ENCODE assay signal across 16 cellular contexts in genomic region chr16:27445502-27446175, GRCh38. TPM values are rescaled to one million over a fixed set of nuclear protein-coding genes. Genes with fewer than 3 reads are reported as not detected.
DNase-seq lines count a peak whose midpoint lies in the region; ATAC-seq, FAIRE-seq and TF ChIP-seq lines count a peak whose summit lies in the region.
"Had no signal": no experiment of that assay in that cellular context is flagged by ENCODE, and none has a peak within 500 bp of the region (broad histone marks: within the 10 kb centered on the region; RNA-seq: fewer than 3 reads in every experiment).

No MANE protein-coding gene starts in this region.

- H3K36me3 ChIP-seq in GM12878 (ENCODE audit: control insufficient read depth in 2 of 2, insufficient read depth in 2 of 2, low read length in 1 of 2), result peaks cover 64 to 69% of the 10 kb centered on the region in 2 experiments
- H3K36me3 ChIP-seq in osteoblast (ENCODE audit: insufficient read depth, low read length), result no peaks in the 10 kb centered on the region

- no peaks in the 10 kb centered on the region; the same call in 1 of the 3 replicates for H3K9me3 ChIP-seq in GM12878 (replicated peaks; ENCODE audit: control insufficient read depth, insufficient read depth, low read length)
- H3K9me3 ChIP-seq in osteoblast (ENCODE audit: low read depth, low read length), result no peaks in the 10 kb centered on the region
- H3K9me3 ChIP-seq: testis had no signal

- no peak for DNase-seq in activated CD8-positive, alpha-beta memory T cell treated with anti-CD3 and anti-CD28 coated beads, Interleukin-2, amount 10 ng/mL, durations not matched to agents 7 days and 5 days
- DNase-seq in activated CD8-positive, alpha-beta memory T cell treated with anti-CD3 and anti-CD28 coated beads, Interleukin-2, amount 50 U/mL, for 48 hours, result no peak
- no peak for DNase-seq in HFFc6
- DNase-seq in GM12878 (ENCODE audit: low read depth, low spot score), result no peak
- DNase-seq in osteoblast (ENCODE audit: insufficient read length, low spot score, missing footprints), result peak; percentile 47
- DNase-seq in hippocampal formation (lab: John Stamatoyannopoulos, UW), result no peak
- DNase-seq in Ammon's horn (ENCODE audit: low spot score), result no peak
- DNase-seq: activated CD4-positive, alpha-beta T cell treated with anti-CD3 and anti-CD28 coated beads, Interleukin-2, amount 50 U/mL, for 4 hours; anterior cingulate cortex; mesendoderm; NCI-H1417 treated with DMSO at 0.1 percent for 48 hours; NCI-H524; occipital lobe; testis had no signal

- H3K4me2 ChIP-seq in GM12878 (ENCODE audit: control insufficient read depth, insufficient read depth), result no peak overlapping the region
- no peak overlapping the region for H3K4me2 ChIP-seq in osteoblast (ENCODE audit: insufficient read depth, low read length)

- H3K27me3 ChIP-seq in GM12878 (replicated peaks in 1 of 2; ENCODE audit: control insufficient read depth in 2 of 2, insufficient read depth in 2 of 2, low read length in 1 of 2), result no peaks in the 10 kb centered on the region
- H3K27me3 ChIP-seq in osteoblast (ENCODE audit: insufficient read depth, low read length), result no peaks in the 10 kb centered on the region
- H3K27me3 ChIP-seq: testis had no signal

- SMC1A ChIA-PET in GM12878 (lab: Charles Lee; ENCODE audit: uncharacterized antibody, unreplicated experiment), result interaction anchor here (1.3 to 2.5 kb wide), 3 partner anchors 12 to 80 kb away, joined by 3 to 11 read pairs (median 3); no protein-coding TSS in a partner anchor

- CTCF ChIA-PET in activated CD8-positive, alpha-beta memory T cell treated with anti-CD3 and anti-CD28 coated beads, Interleukin-2, amount 10 ng/mL, durations not matched to agents 7 days and 5 days (lab: Charles Lee), result interaction anchor here (0.6 to 2.5 kb wide), 4 partner anchors 24 to 191 kb away, joined by 3 to 8 read pairs (median 4); no protein-coding TSS in a partner anchor
- CTCF ChIA-PET in GM12878 (lab: Yijun Ruan, JAX), result interaction anchor here (1.1 kb wide), 1 partner anchor 10 kb away, joined by 3 read pairs; no protein-coding TSS in a partner anchor

- H3K4me1 ChIP-seq in GM12878 (ENCODE audit: control insufficient read depth, insufficient read depth, low read length) (peaks cover 43% of the 10 kb centered on the region), osteoblast (ENCODE audit: insufficient read depth, low read length) (no peaks in the 10 kb centered on the region)
- H3K4me1 ChIP-seq: testis had no signal

- TF ChIP-seq CTCF in HFFc6 (IDR thresholded peaks at IDR 0.05) (peak; percentile 23), GM12878 (IDR thresholded peaks at IDR 0.05 in 2 of 3, conservative IDR thresholded peaks at IDR 0.05 in 1 of 3; ENCODE audit: control insufficient read depth in 2 of 3, extremely low read depth in 1 of 3, insufficient read depth in 1 of 3, low read depth in 3 of 3, low read length in 3 of 3) (peak; percentile 7 to 23 (median 11); a peak in 2 of 6 replicates), osteoblast (IDR thresholded peaks at IDR 0.05; ENCODE audit: extremely low read depth, low read depth, low read length) (peak; percentile 15)

- BruUV-seq in GM12878 (replicated peaks; lab: Mats Ljungman, UMichigan), result no TSS peak

- H3K27ac ChIP-seq in GM12878 (ENCODE audit: control insufficient read depth, insufficient read depth), result no peak overlapping the region
- H3K27ac ChIP-seq in osteoblast (ENCODE audit: low read depth, low read length), result no peak overlapping the region
- H3K27ac ChIP-seq: testis had no signal

- TF ChIP-seq RAD21 in GM12878 (IDR thresholded peaks at IDR 0.05; ENCODE audit: insufficient read depth, low read depth, low read length), result no peak

- POLR2A ChIA-PET in GM12878 (lab: Charles Lee), result interaction anchor here (8.4 kb wide), 1 partner anchor 41 kb away, joined by 132 read pairs; the partner anchor contains the start of gene IL21R

- peaks cover 14% of the 10 kb centered on the region for H3K9me3 Mint-ChIP-seq in activated CD8-positive, alpha-beta memory T cell treated with anti-CD3 and anti-CD28 coated beads, Interleukin-2, amount 10 ng/mL, durations not matched to agents 7 days and 5 days (ENCODE audit: low read depth)
- H3K9me3 Mint-ChIP-seq in HFFc6, result peaks cover 14% of the 10 kb centered on the region

- H3K4me3 Mint-ChIP-seq in activated CD8-positive, alpha-beta memory T cell treated with anti-CD3 and anti-CD28 coated beads, Interleukin-2, amount 10 ng/mL, durations not matched to agents 7 days and 5 days, result no peak overlapping the region
- no peak overlapping the region for H3K4me3 Mint-ChIP-seq in HFFc6

- H2AFZ ChIP-seq in GM12878 (ENCODE audit: control insufficient read depth, low read depth, low read length) (no peak overlapping the region), osteoblast (ENCODE audit: low read length) (no peak overlapping the region)

- RAD21 ChIA-PET in GM12878 (lab: Charles Lee; ENCODE audit: unreplicated experiment), result no interaction called here

- in situ Hi-C loops in GM12878 (cut with MboI), result no loop called here

- H4K20me1 ChIP-seq in GM12878 (ENCODE audit: control insufficient read depth, insufficient read depth) (no peaks in the 10 kb centered on the region), osteoblast (ENCODE audit: insufficient read depth, low read length) (no peaks in the 10 kb centered on the region)

- no peak for ATAC-seq in activated CD8-positive, alpha-beta memory T cell treated with anti-CD3 and anti-CD28 coated beads, Interleukin-2, amount 10 ng/mL, durations not matched to agents 7 days and 5 days
- ATAC-seq in GM12878 (no peak), HG03196 (IDR thresholded peaks at IDR 0.05; ENCODE audit: unreplicated experiment) (no peak)
- ATAC-seq: Panc1 had no signal

- H3K27ac Mint-ChIP-seq in activated CD8-positive, alpha-beta memory T cell treated with anti-CD3 and anti-CD28 coated beads, Interleukin-2, amount 10 ng/mL, durations not matched to agents 7 days and 5 days, result peak overlapping the region; percentile 89
- H3K27ac Mint-ChIP-seq in HFFc6, result no peak overlapping the region

- H3K27me3 Mint-ChIP-seq in activated CD8-positive, alpha-beta memory T cell treated with anti-CD3 and anti-CD28 coated beads, Interleukin-2, amount 10 ng/mL, durations not matched to agents 7 days and 5 days, result no peaks in the 10 kb centered on the region
- H3K27me3 Mint-ChIP-seq in HFFc6 (ENCODE audit: insufficient read depth), result peaks cover 11% of the 10 kb centered on the region

- no peak overlapping the region for H3K9ac ChIP-seq in GM12878 (ENCODE audit: control insufficient read depth, insufficient read depth, low read length)

- FAIRE-seq in GM12878 (lab: Jason Lieb, UNC), result no peak

- H3K79me2 ChIP-seq in GM12878 (ENCODE audit: control insufficient read depth, insufficient read depth, low read length), result no peaks in the 10 kb centered on the region
- H3K79me2 ChIP-seq in osteoblast (ENCODE audit: insufficient read depth, low read length), result no peaks in the 10 kb centered on the region

- peaks cover 50% of the 10 kb centered on the region for H3K4me1 Mint-ChIP-seq in activated CD8-positive, alpha-beta memory T cell treated with anti-CD3 and anti-CD28 coated beads, Interleukin-2, amount 10 ng/mL, durations not matched to agents 7 days and 5 days
- H3K4me1 Mint-ChIP-seq in HFFc6 (ENCODE audit: low read depth), result peaks cover 7% of the 10 kb centered on the region

- TF ChIP-seq POLR2A in GM12878 (IDR thresholded peaks at IDR 0.05; ENCODE audit: low read depth, low read length), result peak; percentile 6; the same call in 1 of the 2 replicates

- WGBS in GM12878 (ENCODE audit: insufficient coverage, insufficient replicate concordance, low lambda C conversion rate, missing lambda C conversion rate), result 96% methylated on average over 12 of the region's 12 CpGs

- H3K4me3 ChIP-seq in GM12878, result no peak overlapping the region
- H3K4me3 ChIP-seq in osteoblast (ENCODE audit: insufficient read depth, low read length), result no peak overlapping the region
- H3K4me3 ChIP-seq: testis had no signal

- no peak for TF ChIP-seq EP300 in GM12878 (IDR thresholded peaks at IDR 0.05; ENCODE audit: borderline replicate concordance in 1 of 2, control insufficient read depth in 1 of 2, low read depth in 2 of 2, low read length in 2 of 2)

- intact Hi-C loops in GM12878 (cut with micrococcal nuclease; ENCODE audit: unreplicated experiment), result no loop called here

- peaks cover 86% of the 10 kb centered on the region for H3K36me3 Mint-ChIP-seq in activated CD8-positive, alpha-beta memory T cell treated with anti-CD3 and anti-CD28 coated beads, Interleukin-2, amount 10 ng/mL, durations not matched to agents 7 days and 5 days
- H3K36me3 Mint-ChIP-seq in HFFc6 (ENCODE audit: low read depth), result peaks cover 26% of the 10 kb centered on the region

TF ChIP-seq in GM12878, 131 proteins besides CTCF, POLR2A, EP300 and RAD21:
- no peak for TF ChIP-seq LARP7 (IDR thresholded peaks at IDR 0.05)
TF ChIP-seq in GM12878: peak in this region for 0.

RNA-seq across cellular contexts. Expression of gene IL21R, which starts 43.7 kb away (rescaled TPM):
- total RNA-seq in activated CD8-positive, alpha-beta memory T cell treated with anti-CD3 and anti-CD28 coated beads, Interleukin-2, amount 10 ng/mL, durations not matched to agents 7 days and 5 days, result 10 to 100 TPM; 24.6 to 38.0 TPM
- 1 to 10 TPM in 5 of 6 experiments, under 1 TPM in 1; 0.96 to 1.8 (median 1.2) TPM for total RNA-seq in HFFc6 (2021; fragmentation: NEBNext Ultra II Directional; extraction: Animal tissue kit (Norgen Biotek cat#: 25700))
- total RNA-seq in GM12878 (2013; cell fraction: nucleolus; rRNA removed), result 193 and 215 TPM in 2 replicates
- total RNA-seq in GM12878 (2014; rRNA removed) (106 and 109 TPM in 2 replicates), GM12878 (2014; rRNA removed; fragmentation: Illumina TruSeq; extraction: Trizol) (62.9 and 66.9 TPM in 2 replicates), GM12878 (2021) (138 and 141 TPM in 2 replicates), osteoblast (10.1 and 13.8 TPM in 2 replicates)
- polyA plus RNA-seq in GM12878 (2011; ENCODE audit: low read depth), result 25.9 TPM
- polyA plus RNA-seq in GM12878 (2011; rRNA removed) (23.2 and 57.2 TPM in 2 replicates), GM12878 (2014; fragmentation: Illumina TruSeq; extraction: Trizol) (32.4 and 59.2 TPM in 2 replicates), GM12878 (2014; fragmentation: Nextera tagmentation; extraction: Ambion mirVana) (1 to 10 TPM; 5.3 to 9.7 TPM), GM12878 (2014; rRNA removed) (98.0 and 108 TPM in 2 replicates), GM12878 (2016; fragmentation: Nextera tagmentation; extraction: Ambion mirVana) (100 to 1,000 TPM; 115 to 129 TPM)
- polyA plus RNA-seq in GM12878 (2011; cell fraction: cytosol; rRNA removed), result 84.6 and 89.7 TPM in 2 replicates
- 71.9 and 79.4 TPM in 2 replicates for polyA plus RNA-seq in GM12878 (2011; cell fraction: nucleus; rRNA removed)
- polyA plus RNA-seq in GM12878 (2012), result 50.3 and 72.8 TPM in 2 replicates
- polyA minus RNA-seq in GM12878 (2011; rRNA and poly(A)+ RNA removed), result 175 and 195 TPM in 2 replicates
- 54.0 and 60.1 TPM in 2 replicates for polyA minus RNA-seq in GM12878 (2011; cell fraction: cytosol; rRNA and poly(A)+ RNA removed)
- 65.5 and 104 TPM in 2 replicates for polyA minus RNA-seq in GM12878 (2011; cell fraction: nucleus; rRNA and poly(A)+ RNA removed)
- total RNA-seq: occipital lobe had no signal
